21 cellular contexts compared by ENCODE assay signal in the genomic region with DNA sequence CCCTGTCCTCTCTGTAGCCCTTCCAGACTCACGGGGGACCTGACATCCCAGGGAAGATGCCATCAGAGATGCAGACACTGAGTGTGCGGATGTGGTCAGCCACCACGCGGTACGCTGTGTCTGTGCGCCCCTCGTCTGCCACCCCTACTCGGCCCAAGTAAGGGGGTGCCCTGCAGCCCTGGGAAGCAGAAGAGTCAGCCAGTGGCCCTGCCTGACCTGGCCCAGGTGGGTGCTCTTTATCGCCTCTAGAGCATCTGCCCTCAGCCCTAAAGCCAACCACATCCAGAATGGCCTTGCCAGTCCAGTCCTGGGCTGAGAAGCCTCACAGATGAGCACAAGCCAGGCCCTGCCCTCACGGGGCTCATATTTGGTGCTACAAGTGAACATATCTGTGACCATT. TPM values are rescaled to one million over a fixed set of nuclear protein-coding genes. Genes with fewer than 3 reads are reported as not detected.
"Had no signal": no experiment of that assay in that cellular context is flagged by ENCODE, and none has a peak within 500 bp of the region (broad histone marks: within the 10 kb centered on the region; RNA-seq: fewer than 3 reads in every experiment).

No MANE protein-coding gene starts in this region.

- H3K9me3 ChIP-seq: ascending aorta, colonic mucosa, pancreas, upper lobe of right lung had no signal

- H3K4me1 ChIP-seq: colonic mucosa had no signal

- H3K4me3 ChIP-seq: ascending aorta, colonic mucosa, hepatocyte, pancreas, smooth muscle cell, upper lobe of right lung had no signal

- H3K4me2 ChIP-seq: hepatocyte, smooth muscle cell had no signal

- H3K36me3 ChIP-seq: colonic mucosa had no signal

- ATAC-seq: left cardiac atrium; naive thymus-derived CD8-positive, alpha-beta T cell; pancreas; sciatic nerve; stimulated activated memory B cell treated with anti-CD40 and anti-IgM and Interleukin-4, amounts not matched to agents 10 μg/mL and 1 μg/mL and 100 μg/mL, for 72 hours; upper lobe of right lung had no signal

- H2AFZ ChIP-seq: hepatocyte had no signal

- H3K27ac ChIP-seq: ascending aorta, colonic mucosa, epithelial cell of prostate, hepatocyte, pancreas, upper lobe of right lung, VCaP had no signal

- FAIRE-seq: pancreas had no signal

- DNase-seq: activated CD4-positive, alpha-beta T cell treated with anti-CD3 and anti-CD28 coated beads for 1 hour; activated CD4-positive, alpha-beta T cell treated with anti-CD3 and anti-CD28 coated beads, Interleukin-2, amount 50 U/mL, for 48 hours; activated gamma-delta T cell; colonic mucosa; endodermal cell; foreskin fibroblast; left cardiac atrium; mesendoderm; naive thymus-derived CD8-positive, alpha-beta T cell; pancreas; stimulated activated CD4-positive, alpha-beta T cell treated with anti-CD3 and anti-CD28 coated beads, Interleukin-4, amount 100 ng/mL, for 1 hour; T-helper 2 cell; upper lobe of right lung had no signal

- H3K27me3 ChIP-seq: ascending aorta, colonic mucosa, hepatocyte, pancreas, upper lobe of right lung had no signal

RNA-seq across cellular contexts. Expression of a gene that starts 35.2 kb away (rescaled TPM):
- total RNA-seq: ascending aorta; colonic mucosa; endodermal cell; hepatocyte; left cardiac atrium; naive thymus-derived CD8-positive, alpha-beta T cell; sciatic nerve; smooth muscle cell; upper lobe of right lung had no signal
- polyA plus RNA-seq: adipose tissue; hepatocyte; naive thymus-derived CD8-positive, alpha-beta T cell; smooth muscle cell had no signal

RNA-seq across cellular contexts. Expression of a gene that starts 37.0 kb away (rescaled TPM):
- total RNA-seq: ascending aorta; naive thymus-derived CD8-positive, alpha-beta T cell; sciatic nerve; smooth muscle cell; upper lobe of right lung had no signal
- polyA plus RNA-seq: naive thymus-derived CD8-positive, alpha-beta T cell; smooth muscle cell had no signal
